Comparison of ENCODE assay signal across 1 cellular context in genomic region chr20:17710379-17711305, GRCh38.
TF ChIP-seq lines count a peak whose summit lies in the region.

No MANE protein-coding gene starts in this region.

TF ChIP-seq in HepG2, 621 proteins besides CTCF, POLR2A, EP300 and RAD21 (continued from another document):
- TF ChIP-seq LRRFIP1 (CRISPR knock-in tag; conservative IDR thresholded peaks at IDR 0.05) (no peak), CENPT (CRISPR knock-in tag; IDR thresholded peaks at IDR 0.05; ENCODE audit: low read depth) (no peak; the same call in 1 of the 2 replicates), THAP8 (CRISPR knock-in tag; IDR thresholded peaks at IDR 0.05; ENCODE audit: borderline replicate concordance) (no peak)
